Comparison of ENCODE assay signal across 8 cellular contexts in the genomic region with DNA sequence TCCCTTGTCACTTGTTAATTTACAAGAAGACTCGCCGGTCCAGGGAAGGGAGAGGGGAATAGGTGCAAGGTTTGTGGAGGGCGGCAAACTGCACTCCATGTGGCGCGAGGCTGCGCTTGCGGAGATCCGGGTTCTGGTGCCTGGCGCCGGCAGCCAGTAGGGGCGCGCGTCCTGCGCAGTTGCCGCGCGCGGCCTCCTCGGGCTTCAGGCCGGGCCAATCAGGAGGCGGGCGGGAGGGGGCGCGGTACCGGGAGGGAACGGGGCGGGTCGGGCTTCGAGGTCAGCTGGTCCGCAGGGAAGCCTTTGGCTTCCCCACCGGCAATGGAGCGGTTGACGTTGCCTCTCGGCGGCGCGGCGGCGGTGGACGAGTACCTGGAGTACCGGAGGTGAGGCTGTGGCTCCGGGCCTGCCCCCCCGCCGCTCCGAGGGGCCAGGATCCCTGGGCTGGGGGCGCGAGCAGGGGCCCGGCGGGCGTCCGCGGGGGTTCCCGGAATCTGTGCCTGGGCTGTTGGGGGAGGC. TPM values are rescaled to one million over a fixed set of nuclear protein-coding genes. Genes with fewer than 3 reads are reported as not detected.
DNase-seq lines count a peak whose midpoint lies in the region; ATAC-seq, FAIRE-seq and TF ChIP-seq lines count a peak whose summit lies in the region.

Gene FAM221A (plus strand): TSS at position 302 of the 519 bp plus-strand sequence. CDS start 20 bp downstream, at position 322.

- peak within 1 kb of the TSS; percentile 54 for H3K27ac ChIP-seq in OCI-LY1 (ENCODE audit: low read depth, low read length, poor library complexity, severe bottlenecking)
- H3K27ac ChIP-seq in substantia nigra (ENCODE audit: low read depth, low read length, poor library complexity, severe bottlenecking) = peak within 1 kb of the TSS; percentile 98

- peak within 1 kb of the TSS; percentile 68 for H2AFZ ChIP-seq in OCI-LY1 (ENCODE audit: low read length)

- no peaks in the 10 kb centered on the region for H3K9me2 ChIP-seq in OCI-LY1 (ENCODE audit: low read depth, low read length)

- H3K4me2 ChIP-seq in OCI-LY1 (ENCODE audit: low read length) = peak within 1 kb of the TSS; percentile 88

- no peaks in the 10 kb centered on the region for H3K79me2 ChIP-seq in OCI-LY1 (ENCODE audit: insufficient read depth, low read length)

- H3K9me3 ChIP-seq in OCI-LY1 (ENCODE audit: low read length) = peaks cover 11% of the 10 kb centered on the region

- H3K27me3 ChIP-seq in OCI-LY1 (ENCODE audit: insufficient read depth, low read length) = peaks cover 4% of the 10 kb centered on the region; the same call in 1 of the 2 replicates

- ATAC-seq in GM19468 (IDR thresholded peaks at IDR 0.05; ENCODE audit: extremely low read depth, unreplicated experiment) = peak; percentile 98

- no peaks in the 10 kb centered on the region for H4K20me1 ChIP-seq in OCI-LY1 (ENCODE audit: insufficient read depth, low read length)

- H3F3A ChIP-seq in OCI-LY1 (ENCODE audit: insufficient read depth, low read length) = peaks cover 7% of the 10 kb centered on the region; the same call in 1 of the 2 replicates

- peak within 1 kb of the TSS; percentile 83 for H3K9ac ChIP-seq in OCI-LY1 (ENCODE audit: low read length)

- peak; percentile 71 for TF ChIP-seq CTCF in OCI-LY1 (IDR thresholded peaks at IDR 0.05; ENCODE audit: low read length)

- no peak for FAIRE-seq in frontal cortex (lab: Jason Lieb, UNC)

- peak; percentile 88 for DNase-seq in COR-L47 (lab: John Stamatoyannopoulos, UW)
- peak; percentile 32 for DNase-seq in HS-5 (ENCODE audit: low read depth)
- peak; percentile 81 for DNase-seq in activated gamma-delta T cell (lab: John Stamatoyannopoulos, UW)
- DNase-seq in frontal cortex (ENCODE audit: low spot score in 2 of 2) = peak; percentile 82
- peak; percentile 42 to 92 (median 86) for DNase-seq in nucleus accumbens (lab: John Stamatoyannopoulos, UW)
- DNase-seq in substantia nigra (lab: John Stamatoyannopoulos, UW) = peak; percentile 43 to 94 (median 86)

- no peaks in the 10 kb centered on the region; the same call in 1 of the 2 replicates for H3K36me3 ChIP-seq in OCI-LY1 (ENCODE audit: insufficient read depth, low read length)

- peak within 1 kb of the TSS; percentile 85 for H3K4me3 ChIP-seq in OCI-LY1 (ENCODE audit: low read depth, low read length, poor library complexity, severe bottlenecking)

- peaks cover 20% of the 10 kb centered on the region for H3K4me1 ChIP-seq in OCI-LY1 (ENCODE audit: insufficient read depth, low read length, severe bottlenecking)

RNA-seq across cellular contexts. Expression of gene FAM221A, which starts in this region (rescaled TPM):
- 15.9 TPM for total RNA-seq in frontal cortex

Comparison
In these comparisons a context has a peak if more than half of its experiments do, and no peak if none do; other contexts are left out.
1. Peak in every context shown above with its lines: DNase-seq, ATAC-seq, H3K4me3 ChIP-seq and H3K27ac ChIP-seq.
2. DNase-seq: peak in every context shown above with its lines; median percentile 88 in COR-L47; 86 in nucleus accumbens; 86 in substantia nigra; 82 in frontal cortex; 81 in activated gamma-delta T cell; 32 in HS-5.